22 cellular contexts compared by ENCODE assay signal in genomic region chr7:152128741-152129461, GRCh38.
"Had no signal": no experiment of that assay in that cellular context is flagged by ENCODE, and none has a peak within 500 bp of the region (broad histone marks: within the 10 kb centered on the region; RNA-seq: fewer than 3 reads in every experiment).

No MANE protein-coding gene starts in this region.

- H3K4me1 Mint-ChIP-seq: memory B cell had no signal

- DNase-seq: hippocampal formation; kidney glomerular epithelial cell; left cardiac atrium; left ventricle myocardium superior; midbrain; mucosa of descending colon; naive thymus-derived CD4-positive, alpha-beta T cell; ovary; stimulated activated CD4-positive, alpha-beta T cell treated with anti-CD3 and anti-CD28 coated beads, Interleukin-12 subunit alpha, Interleukin-12 subunit beta, amount 100 ng/mL, for 4 hours; stimulated activated CD4-positive, alpha-beta T cell treated with anti-CD3 and anti-CD28 coated beads, Interleukin-15, amount 100 ng/mL, for 24 hours; stimulated activated CD4-positive, alpha-beta T cell treated with anti-CD3 and anti-CD28 coated beads, Interleukin-2, amount 100 ng/mL, for 24 hours; stimulated activated CD4-positive, alpha-beta T cell treated with anti-CD3 and anti-CD28 coated beads, Interleukin-4, amount 100 ng/mL, for 1 hour; stimulated activated naive CD4-positive, alpha-beta T cell; tibial artery; uterus had no signal

- ATAC-seq: left cardiac atrium; left lobe of liver; left ventricle myocardium superior; mucosa of descending colon; naive thymus-derived CD4-positive, alpha-beta T cell; sciatic nerve had no signal

- FAIRE-seq: keratinocyte had no signal

- H3K27ac Mint-ChIP-seq: memory B cell; natural killer cell treated with Interleukin-12 subunit alpha and Interleukin-12 subunit beta and Interleukin-15 and Interleukin-18, amount 100 ng/mL, for 72 hours; progenitor cell of endocrine pancreas; type B pancreatic cell had no signal

- H3K4me3 Mint-ChIP-seq: memory B cell; naive thymus-derived CD4-positive, alpha-beta T cell; natural killer cell treated with Interleukin-12 subunit alpha and Interleukin-12 subunit beta and Interleukin-15 and Interleukin-18, amount 100 ng/mL, for 72 hours; type B pancreatic cell had no signal

- H3K27me3 Mint-ChIP-seq: memory B cell; naive thymus-derived CD4-positive, alpha-beta T cell; natural killer cell treated with Interleukin-12 subunit alpha and Interleukin-12 subunit beta and Interleukin-15 and Interleukin-18, amount 100 ng/mL, for 72 hours; progenitor cell of endocrine pancreas; type B pancreatic cell had no signal
